ENCODE assay signal across 28 cellular contexts in the genomic region with DNA sequence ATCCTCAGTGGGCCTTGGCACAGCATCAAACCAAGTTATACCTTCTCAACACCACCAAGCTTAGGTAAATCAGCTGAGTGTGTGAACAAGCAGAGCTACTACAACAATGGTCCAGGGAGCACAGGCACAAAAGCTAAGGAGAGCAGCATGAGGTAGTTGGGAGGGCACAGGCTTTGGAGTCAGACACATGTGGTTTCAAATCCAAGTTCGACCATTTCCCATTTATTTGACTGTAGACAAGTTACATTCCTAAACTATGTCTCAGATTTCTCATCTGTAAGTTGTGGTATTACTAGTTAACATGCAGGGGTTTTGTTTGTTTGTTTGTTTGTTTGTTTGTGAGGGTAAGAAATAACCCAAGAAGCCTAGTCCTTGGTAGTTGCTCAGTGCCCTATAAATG. TPM values are rescaled to one million over a fixed set of nuclear protein-coding genes. Genes with fewer than 3 reads are reported as not detected.
A peak's percentile ranks its signal among the peaks of the same experiment; 100 is the strongest.
DNase-seq lines count a peak whose midpoint lies in the region; ATAC-seq and TF ChIP-seq lines count a peak whose summit lies in the region.
"Had no signal": no experiment of that assay in that cellular context is flagged by ENCODE, and none has a peak within 500 bp of the region (broad histone marks: within the 10 kb centered on the region; RNA-seq: fewer than 3 reads in every experiment).

No MANE protein-coding gene starts in this region.

- no peak for DNase-seq in stimulated activated naive CD8-positive, alpha-beta T cell treated with anti-CD3 and anti-CD28 coated beads, Interleukin-15, amount 100 ng/mL, for 72 hours
- DNase-seq in stimulated activated naive CD8-positive, alpha-beta T cell treated with anti-CD3 and anti-CD28 coated beads, Interleukin-15, Interleukin-2, amounts not matched to agents 100 U/mL and 50 U/mL, for 24 hours = no peak
- DNase-seq in foreskin fibroblast (peak; percentile 29 to 61), GM23338 (ENCODE audit: low spot score) (no peak), erythroblast (lab: John Stamatoyannopoulos, UW) (no peak), NCI-H2196 treated with DMSO at 0.1 percent for 48 hours (lab: John Stamatoyannopoulos, UW; ENCODE audit: unreplicated experiment) (no peak)
- DNase-seq: activated CD4-positive, alpha-beta T cell treated with anti-CD3 and anti-CD28 coated beads for 4 hours; activated CD8-positive, alpha-beta memory T cell treated with anti-CD3 and anti-CD28 coated beads, Interleukin-2, amount 10 ng/mL, durations not matched to agents 7 days and 5 days; activated naive CD4-positive, alpha-beta T cell treated with anti-CD3 and anti-CD28 coated beads, Interleukin-2, amount 50 U/mL, for 16 hours; Calu3; central memory CD4-positive, alpha-beta T cell; GOT3; islet precursor cell; left ventricle myocardium superior; MV-4-11; NCI-H1436 treated with DMSO at 0.1 percent for 48 hours; NCI-H2107; NCI-H446; NCI-H774; RPMI8226 had no signal

- no peaks in the 10 kb centered on the region for H3F3A ChIP-seq in GM23338 (replicated peaks; ENCODE audit: low read depth)

- H3K79me2 ChIP-seq in GM23338 (replicated peaks; ENCODE audit: insufficient read depth) = no peaks in the 10 kb centered on the region

- peak overlapping the region; percentile 56 for H3K27ac ChIP-seq in VCaP
- no peak overlapping the region for H3K27ac ChIP-seq in GM23338 (ENCODE audit: low read depth)
- H3K27ac ChIP-seq: BLaER1, HL-60, SJSA1, tibial nerve had no signal

- H4K20me1 ChIP-seq in GM23338 (replicated peaks; ENCODE audit: insufficient read depth) = peaks cover 5% of the 10 kb centered on the region; the same call in 1 of the 2 replicates
- H4K20me1 ChIP-seq: BLaER1 had no signal

- no peaks in the 10 kb centered on the region for H3K4me1 Mint-ChIP-seq in stimulated activated naive CD8-positive, alpha-beta T cell treated with anti-CD3 and anti-CD28 coated beads, Interleukin-15, amount 100 ng/mL, for 72 hours
- H3K4me1 Mint-ChIP-seq in GM23338 = no peaks in the 10 kb centered on the region
- H3K4me1 Mint-ChIP-seq: activated CD8-positive, alpha-beta memory T cell treated with anti-CD3 and anti-CD28 coated beads, Interleukin-2, amount 10 ng/mL, durations not matched to agents 7 days and 5 days had no signal

- peaks cover 2% of the 10 kb centered on the region; the same call in 1 of the 2 replicates for H3K9me2 ChIP-seq in GM23338 (ENCODE audit: insufficient read depth)

- H3K9me3 Mint-ChIP-seq in stimulated activated naive CD8-positive, alpha-beta T cell treated with anti-CD3 and anti-CD28 coated beads, Interleukin-15, amount 100 ng/mL, for 72 hours = peaks cover 0 to 4% of the 10 kb centered on the region in 2 donors
- H3K9me3 Mint-ChIP-seq in GM23338 = no peaks in the 10 kb centered on the region

- ATAC-seq in stimulated activated naive CD8-positive, alpha-beta T cell treated with anti-CD3 and anti-CD28 coated beads, Interleukin-15, amount 100 ng/mL, for 72 hours = no peak
- ATAC-seq in stimulated activated naive CD8-positive, alpha-beta T cell treated with anti-CD3 and anti-CD28 coated beads, Interleukin-15, Interleukin-2, amounts not matched to agents 100 U/mL and 50 U/mL, for 24 hours = no peak
- ATAC-seq in HG03432 (IDR thresholded peaks at IDR 0.05; ENCODE audit: unreplicated experiment) (no peak), GM23338 (no peak)
- ATAC-seq: activated CD8-positive, alpha-beta memory T cell treated with anti-CD3 and anti-CD28 coated beads, Interleukin-2, amount 10 ng/mL, durations not matched to agents 7 days and 5 days; left ventricle myocardium superior had no signal

- H3K27ac Mint-ChIP-seq in stimulated activated naive CD8-positive, alpha-beta T cell treated with anti-CD3 and anti-CD28 coated beads, Interleukin-15, amount 100 ng/mL, for 72 hours = peak overlapping the region; percentile 65 to 79
- H3K27ac Mint-ChIP-seq in GM23338 = no peak overlapping the region
- H3K27ac Mint-ChIP-seq: activated CD8-positive, alpha-beta memory T cell treated with anti-CD3 and anti-CD28 coated beads, Interleukin-2, amount 10 ng/mL, durations not matched to agents 7 days and 5 days; dendritic cell treated with granulocyte-macrophage colony-stimulating factor and Interleukin-4, amounts not matched to agents 40 ng/mL and 50 ng/mL, for 4 days; T-helper 1 cell treated with Interleukin-12 subunit alpha and Interleukin-12 subunit beta and Interleukin-4 antibody, amounts not matched to agents 30 μg/mL and 1 μg/mL, for 36 hours had no signal

- TF ChIP-seq CTCF in VCaP (conservative IDR thresholded peaks at IDR 0.05) = no peak
- TF ChIP-seq CTCF in foreskin fibroblast (IDR thresholded peaks at IDR 0.05; ENCODE audit: low read depth, low read length) = no peak
- no peak for TF ChIP-seq CTCF in GM23338 (conservative IDR thresholded peaks at IDR 0.05; ENCODE audit: low read depth in 2 of 2)

- H3K27me3 ChIP-seq in GM23338 (ENCODE audit: insufficient read depth) = no peaks in the 10 kb centered on the region
- H3K27me3 ChIP-seq: BLaER1, SJSA1, tibial nerve had no signal

- H3K27me3 Mint-ChIP-seq in stimulated activated naive CD8-positive, alpha-beta T cell treated with anti-CD3 and anti-CD28 coated beads, Interleukin-15, amount 100 ng/mL, for 72 hours = no peaks in the 10 kb centered on the region
- no peaks in the 10 kb centered on the region for H3K27me3 Mint-ChIP-seq in GM23338 (ENCODE audit: insufficient read depth, low read depth, poor library complexity)
- H3K27me3 Mint-ChIP-seq: activated CD8-positive, alpha-beta memory T cell treated with anti-CD3 and anti-CD28 coated beads, Interleukin-2, amount 10 ng/mL, durations not matched to agents 7 days and 5 days; dendritic cell treated with granulocyte-macrophage colony-stimulating factor and Interleukin-4, amounts not matched to agents 40 ng/mL and 50 ng/mL, for 4 days had no signal

- no peak overlapping the region for H3K4me2 ChIP-seq in GM23338
- H3K4me2 ChIP-seq: BLaER1 had no signal

- peaks cover 49% of the 10 kb centered on the region for H3K36me3 Mint-ChIP-seq in GM23338 (ENCODE audit: low read depth)

- no peak for TF ChIP-seq POLR2A in erythroblast (IDR thresholded peaks at IDR 0.05; ENCODE audit: low read length)

- no peaks in the 10 kb centered on the region for H3K4me1 ChIP-seq in GM23338 (ENCODE audit: insufficient read depth)
- H3K4me1 ChIP-seq: BLaER1, tibial nerve had no signal

- no peak overlapping the region for H3K4me3 ChIP-seq in foreskin fibroblast (ENCODE audit: low read depth in 1 of 2, low read length in 2 of 2)
- H3K4me3 ChIP-seq in GM23338 = no peak overlapping the region
- H3K4me3 ChIP-seq: BLaER1, SJSA1, tibial nerve had no signal

- H3K4me3 Mint-ChIP-seq in stimulated activated naive CD8-positive, alpha-beta T cell treated with anti-CD3 and anti-CD28 coated beads, Interleukin-15, amount 100 ng/mL, for 72 hours = no peak overlapping the region
- no peak overlapping the region for H3K4me3 Mint-ChIP-seq in GM23338
- H3K4me3 Mint-ChIP-seq: activated CD8-positive, alpha-beta memory T cell treated with anti-CD3 and anti-CD28 coated beads, Interleukin-2, amount 10 ng/mL, durations not matched to agents 7 days and 5 days; dendritic cell treated with granulocyte-macrophage colony-stimulating factor and Interleukin-4, amounts not matched to agents 40 ng/mL and 50 ng/mL, for 4 days; T-helper 1 cell treated with Interleukin-12 subunit alpha and Interleukin-12 subunit beta and Interleukin-4 antibody, amounts not matched to agents 30 μg/mL and 1 μg/mL, for 36 hours had no signal

- H3K36me3 ChIP-seq in GM23338 (ENCODE audit: insufficient read depth) = peaks cover 32% of the 10 kb centered on the region

- no peak overlapping the region for H2AFZ ChIP-seq in GM23338

TF ChIP-seq in GM23338, 12 proteins besides CTCF, POLR2A, EP300 and RAD21:
- TF ChIP-seq STAT1 (IDR thresholded peaks at IDR 0.05; ENCODE audit: unreplicated experiment) = no peak

RNA-seq across cellular contexts. Expression of a gene that starts 46.9 kb away (rescaled TPM):
- 52.0 and 58.0 TPM in 2 replicates for total RNA-seq in GM23338 (2014; rRNA removed; shearing (Covaris generic))
- 31.7 and 32.4 TPM in 2 replicates for polyA plus RNA-seq in GM23338 (2016; fragmentation: Nextera tagmentation; extraction: Ambion mirVana)

RNA-seq across cellular contexts. Expression of a gene that starts 47.3 kb away (rescaled TPM):
- 7.0 and 10.6 TPM in 2 replicates for total RNA-seq in GM23338 (2014; rRNA removed; shearing (Covaris generic))
- polyA plus RNA-seq in GM23338 (2016; fragmentation: Nextera tagmentation; extraction: Ambion mirVana) = 5.0 and 7.2 TPM in 2 replicates

Comparison
In these comparisons a context has a peak if more than half of its experiments do, and no peak if none do; other contexts are left out.
1. DNase-seq: peak in foreskin fibroblast (2 of 2); none in stimulated activated naive CD8-positive, alpha-beta T cell treated with anti-CD3 and anti-CD28 coated beads, Interleukin-15, amount 100 ng/mL, for 72 hours (0 of 2), stimulated activated naive CD8-positive, alpha-beta T cell treated with anti-CD3 and anti-CD28 coated beads, Interleukin-15, Interleukin-2, amounts not matched to agents 100 U/mL and 50 U/mL, for 24 hours (single experiment), GM23338 (single experiment), erythroblast (0 of 2) and NCI-H2196 treated with DMSO at 0.1 percent for 48 hours (single experiment).